21 cellular contexts compared by ENCODE assay signal in genomic region chr15:40463886-40464545, GRCh38.
"Had no signal": no experiment of that assay in that cellular context is flagged by ENCODE, and none has a peak within 500 bp of the region (broad histone marks: within the 10 kb centered on the region; RNA-seq: fewer than 3 reads in every experiment).

No MANE protein-coding gene starts in this region.

- H3K4me1 ChIP-seq: heart right ventricle, prostate gland had no signal

- H3K9me3 ChIP-seq: heart right ventricle, lower lobe of right lung, prostate gland, SK-N-SH, stomach had no signal

- H3K36me3 Mint-ChIP-seq: type B pancreatic cell had no signal

- DNase-seq: activated CD4-positive, alpha-beta T cell treated with anti-CD3 and anti-CD28 coated beads, Interleukin-2, amount 10 ng/mL, durations not matched to agents 7 days and 5 days; activated CD8-positive, alpha-beta T cell treated with anti-CD3 and anti-CD28 coated beads, Interleukin-2, amount 10 ng/mL, durations not matched to agents 7 days and 5 days; activated naive CD4-positive, alpha-beta T cell treated with anti-CD3 and anti-CD28 coated beads for 36 hours; activated naive CD8-positive, alpha-beta T cell treated with anti-CD3 and anti-CD28 coated beads, Interleukin-2, amount 50 U/mL, for 24 hours; anterior cingulate cortex; caudate nucleus; dorsolateral prefrontal cortex; heart right ventricle; lower lobe of right lung; naive thymus-derived CD4-positive, alpha-beta T cell; SHP77 treated with DMSO at 0.1 percent for 48 hours; SK-N-SH; stimulated activated CD4-positive, alpha-beta T cell treated with anti-CD3 and anti-CD28 coated beads, Interleukin-4, amount 100 ng/mL, for 24 hours; stomach; T-helper 2 cell had no signal

- H3K27ac Mint-ChIP-seq: activated CD4-positive, alpha-beta T cell treated with anti-CD3 and anti-CD28 coated beads, Interleukin-2, amount 10 ng/mL, durations not matched to agents 7 days and 5 days; activated CD8-positive, alpha-beta T cell treated with anti-CD3 and anti-CD28 coated beads, Interleukin-2, amount 10 ng/mL, durations not matched to agents 7 days and 5 days; brain; type B pancreatic cell had no signal

- H3K4me3 ChIP-seq: dorsolateral prefrontal cortex, heart right ventricle, lower lobe of right lung, prostate gland, stomach had no signal

- H3K9me3 Mint-ChIP-seq: activated CD4-positive, alpha-beta T cell treated with anti-CD3 and anti-CD28 coated beads, Interleukin-2, amount 10 ng/mL, durations not matched to agents 7 days and 5 days; activated naive CD4-positive, alpha-beta T cell treated with anti-CD3 and anti-CD28 coated beads for 36 hours; activated naive CD8-positive, alpha-beta T cell treated with anti-CD3 and anti-CD28 coated beads, Interleukin-2, amount 50 U/mL, for 24 hours; brain; naive thymus-derived CD4-positive, alpha-beta T cell; neural crest cell; type B pancreatic cell had no signal

- FAIRE-seq: colon had no signal

- ATAC-seq: activated CD4-positive, CD25-positive, alpha-beta regulatory T cell treated with anti-CD3 and anti-CD28 coated beads, Interleukin-2, amount 50 U/mL, for 24 hours; activated CD8-positive, alpha-beta T cell treated with anti-CD3 and anti-CD28 coated beads, Interleukin-2, amount 10 ng/mL, durations not matched to agents 7 days and 5 days; activated naive CD8-positive, alpha-beta T cell treated with anti-CD3 and anti-CD28 coated beads, Interleukin-2, amount 50 U/mL, for 24 hours; heart right ventricle; naive thymus-derived CD4-positive, alpha-beta T cell had no signal

- H3K27ac ChIP-seq: dorsolateral prefrontal cortex, heart right ventricle, lower lobe of right lung, prostate gland, stomach had no signal

- H3K27me3 ChIP-seq: dorsolateral prefrontal cortex, heart right ventricle, stomach had no signal
